20 cellular contexts compared by ENCODE assay signal in the genomic region with DNA sequence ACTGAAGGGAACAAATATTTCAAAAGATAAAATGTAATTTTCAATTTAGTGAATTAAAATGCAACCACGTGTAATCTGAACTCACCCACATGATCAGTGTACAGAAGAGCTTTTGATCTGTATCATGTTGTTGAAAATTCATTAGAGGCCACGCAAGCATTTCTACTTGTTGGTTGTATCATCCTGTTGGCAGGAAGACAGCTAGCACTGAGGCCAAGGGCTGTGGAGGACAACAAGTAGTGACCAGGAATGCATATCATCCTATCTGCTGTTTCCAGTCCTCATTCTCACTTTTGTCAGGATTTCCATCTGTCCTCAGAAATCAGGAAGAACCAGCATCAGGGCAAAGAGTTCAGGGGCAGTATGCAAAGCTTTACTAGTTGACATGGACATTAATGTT.
"Had no signal": no experiment of that assay in that cellular context is flagged by ENCODE, and none has a peak within 500 bp of the region (broad histone marks: within the 10 kb centered on the region; RNA-seq: fewer than 3 reads in every experiment).

No MANE protein-coding gene starts in this region.

- H3K9me3 ChIP-seq: esophagus muscularis mucosa, heart left ventricle, ovary, suprapubic skin, thyroid gland had no signal

- ATAC-seq: effector memory CD8-positive, alpha-beta T cell; heart left ventricle; left lobe of liver; naive thymus-derived CD4-positive, alpha-beta T cell; right cardiac atrium; stimulated activated effector memory CD8-positive, alpha-beta T cell treated with anti-CD3 and anti-CD28 coated beads, Interleukin-12 subunit alpha, Interleukin-12 subunit beta, amount 100 ng/mL, for 72 hours; stimulated activated naive CD8-positive, alpha-beta T cell treated with anti-CD3 and anti-CD28 coated beads, Interleukin-15, Interleukin-2, amounts not matched to agents 100 U/mL and 50 U/mL, for 24 hours had no signal

- H3K4me3 ChIP-seq: esophagus muscularis mucosa, ovary, suprapubic skin, thyroid gland had no signal

- H3K4me1 Mint-ChIP-seq: neural crest cell had no signal

- H3K27ac Mint-ChIP-seq: naive thymus-derived CD4-positive, alpha-beta T cell; progenitor cell of endocrine pancreas; stimulated activated effector memory CD8-positive, alpha-beta T cell treated with anti-CD3 and anti-CD28 coated beads, Interleukin-12 subunit alpha, Interleukin-12 subunit beta, amount 100 ng/mL, for 72 hours; type B pancreatic cell had no signal

- H3K27me3 ChIP-seq: esophagus muscularis mucosa, heart left ventricle, ovary, suprapubic skin, thyroid gland had no signal

- H3K9me3 Mint-ChIP-seq: effector memory CD8-positive, alpha-beta T cell; stimulated activated effector memory CD8-positive, alpha-beta T cell treated with anti-CD3 and anti-CD28 coated beads, Interleukin-12 subunit alpha, Interleukin-12 subunit beta, amount 100 ng/mL, for 72 hours had no signal

- DNase-seq: effector memory CD8-positive, alpha-beta T cell; heart left ventricle; hippocampal formation; mammary epithelial cell; naive thymus-derived CD4-positive, alpha-beta T cell; nucleus accumbens; ovary; right cardiac atrium; stimulated activated CD4-positive, alpha-beta T cell treated with anti-CD3 and anti-CD28 coated beads, Interleukin-4, amount 100 ng/mL, for 1 hour; stimulated activated CD8-positive, alpha-beta memory T cell treated with anti-CD3 and anti-CD28 coated beads, Interleukin-4, amount 100 ng/mL, for 48 hours; stimulated activated naive CD8-positive, alpha-beta T cell treated with anti-CD3 and anti-CD28 coated beads, Interleukin-15, Interleukin-2, amounts not matched to agents 100 U/mL and 50 U/mL, for 24 hours; thyroid gland had no signal

- H3K27ac ChIP-seq: epithelial cell of prostate, esophagus muscularis mucosa, heart left ventricle, ovary, suprapubic skin had no signal

- H3K27me3 Mint-ChIP-seq: progenitor cell of endocrine pancreas, type B pancreatic cell had no signal

- H3K36me3 Mint-ChIP-seq: stimulated activated effector memory CD8-positive, alpha-beta T cell treated with anti-CD3 and anti-CD28 coated beads, Interleukin-12 subunit alpha, Interleukin-12 subunit beta, amount 100 ng/mL, for 72 hours; type B pancreatic cell had no signal

- H3K36me3 ChIP-seq: esophagus muscularis mucosa, heart left ventricle, ovary, suprapubic skin, thyroid gland had no signal

- H3K4me3 Mint-ChIP-seq: effector memory CD8-positive, alpha-beta T cell; neural crest cell; stimulated activated effector memory CD8-positive, alpha-beta T cell treated with anti-CD3 and anti-CD28 coated beads, Interleukin-12 subunit alpha, Interleukin-12 subunit beta, amount 100 ng/mL, for 72 hours; type B pancreatic cell had no signal
